ENCODE assay signal across 18 cellular contexts in genomic region chr10:131926743-131927595, GRCh38. TPM values are rescaled to one million over a fixed set of nuclear protein-coding genes. Genes with fewer than 3 reads are reported as not detected.
DNase-seq lines count a peak whose midpoint lies in the region; ATAC-seq, FAIRE-seq and TF ChIP-seq lines count a peak whose summit lies in the region.
"Had no signal": no experiment of that assay in that cellular context is flagged by ENCODE, and none has a peak within 500 bp of the region (broad histone marks: within the 10 kb centered on the region; RNA-seq: fewer than 3 reads in every experiment).

No MANE protein-coding gene starts in this region.

- no peak overlapping the region for H3K4me2 ChIP-seq in astrocyte (ENCODE audit: low read length)
- H3K4me2 ChIP-seq: smooth muscle cell had no signal

- no peak overlapping the region for H3K27ac ChIP-seq in CD4-positive, alpha-beta T cell (ENCODE audit: low read depth, low read length)
- no peak overlapping the region for H3K27ac ChIP-seq in astrocyte (ENCODE audit: low read depth, low read length)
- H3K27ac ChIP-seq: gastroesophageal sphincter had no signal

- H4K20me1 ChIP-seq in astrocyte (ENCODE audit: insufficient read depth, low read length), result peaks cover 93% of the 10 kb centered on the region

- H2AFZ ChIP-seq in astrocyte (ENCODE audit: low read depth, low read length), result no peak overlapping the region

- no peak for DNase-seq in activated CD4-positive, alpha-beta T cell treated with anti-CD3 and anti-CD28 coated beads, Interleukin-2, amount 10 ng/mL, durations not matched to agents 24 days and 14 days
- no peak for DNase-seq in activated CD4-positive, alpha-beta T cell treated with anti-CD3 and anti-CD28 coated beads for 48 hours
- DNase-seq in CD4-positive, alpha-beta T cell, result no peak
- no peak for DNase-seq in astrocyte (ENCODE audit: low read depth)
- no peak for DNase-seq in nephron progenitor cell
- DNase-seq in COLO668 (lab: John Stamatoyannopoulos, UW; ENCODE audit: unreplicated experiment), result no peak
- DNase-seq in SKM-1 (lab: John Stamatoyannopoulos, UW; ENCODE audit: unreplicated experiment), result no peak
- DNase-seq in dedifferentiated amniotic fluid mesenchymal stem cell (ENCODE audit: extremely low spot score), result no peak
- DNase-seq: activated CD4-positive, alpha-beta T cell treated with anti-CD3 and anti-CD28 coated beads, Interleukin-2, amount 50 U/mL, for 48 hours; activated gamma-delta T cell; Kasumi-1; NCI-H82; thyroid gland had no signal

- no peaks in the 10 kb centered on the region for H3K27me3 Mint-ChIP-seq in activated CD4-positive, alpha-beta T cell treated with anti-CD3 and anti-CD28 coated beads, Interleukin-2, amount 10 ng/mL, durations not matched to agents 24 days and 14 days
- H3K27me3 Mint-ChIP-seq in CD4-positive, alpha-beta T cell, result no peaks in the 10 kb centered on the region
- no peaks in the 10 kb centered on the region for H3K27me3 Mint-ChIP-seq in astrocyte (ENCODE audit: low read depth, unreplicated experiment)
- no peaks in the 10 kb centered on the region for H3K27me3 Mint-ChIP-seq in nephron progenitor cell (ENCODE audit: low read depth, poor library complexity)
- H3K27me3 Mint-ChIP-seq: brain had no signal

- H3K4me1 Mint-ChIP-seq in activated CD4-positive, alpha-beta T cell treated with anti-CD3 and anti-CD28 coated beads, Interleukin-2, amount 10 ng/mL, durations not matched to agents 24 days and 14 days, result peaks cover 54% of the 10 kb centered on the region
- peaks cover 90% of the 10 kb centered on the region for H3K4me1 Mint-ChIP-seq in CD4-positive, alpha-beta T cell (ENCODE audit: low read depth)
- H3K4me1 Mint-ChIP-seq in astrocyte (ENCODE audit: low read depth, unreplicated experiment), result peaks cover 40% of the 10 kb centered on the region
- peaks cover 59% of the 10 kb centered on the region for H3K4me1 Mint-ChIP-seq in nephron progenitor cell

- no peak for ATAC-seq in CD4-positive, alpha-beta T cell (ENCODE audit: poor library complexity)
- ATAC-seq: gastroesophageal sphincter had no signal

- H3K9me3 Mint-ChIP-seq in activated CD4-positive, alpha-beta T cell treated with anti-CD3 and anti-CD28 coated beads, Interleukin-2, amount 10 ng/mL, durations not matched to agents 24 days and 14 days, result peaks cover 5% of the 10 kb centered on the region
- H3K9me3 Mint-ChIP-seq in CD4-positive, alpha-beta T cell, result peaks cover 6% of the 10 kb centered on the region
- no peaks in the 10 kb centered on the region for H3K9me3 Mint-ChIP-seq in astrocyte (ENCODE audit: unreplicated experiment)
- H3K9me3 Mint-ChIP-seq in nephron progenitor cell, result peaks cover 41% of the 10 kb centered on the region

- peak overlapping the region; percentile 20 for H3K4me3 Mint-ChIP-seq in activated CD4-positive, alpha-beta T cell treated with anti-CD3 and anti-CD28 coated beads, Interleukin-2, amount 10 ng/mL, durations not matched to agents 24 days and 14 days
- peak overlapping the region; percentile 50 for H3K4me3 Mint-ChIP-seq in CD4-positive, alpha-beta T cell
- H3K4me3 Mint-ChIP-seq in astrocyte (ENCODE audit: unreplicated experiment), result peak overlapping the region; percentile 52
- H3K4me3 Mint-ChIP-seq in nephron progenitor cell, result no peak overlapping the region
- H3K4me3 Mint-ChIP-seq: brain had no signal

- H3K9ac ChIP-seq in astrocyte (ENCODE audit: low read length), result no peak overlapping the region

- H3K79me2 ChIP-seq in astrocyte (ENCODE audit: insufficient read depth, low read length), result peaks cover 100% of the 10 kb centered on the region

- peaks cover 14% of the 10 kb centered on the region for H3K9me3 ChIP-seq in CD4-positive, alpha-beta T cell (ENCODE audit: control insufficient read depth, low read length)
- H3K9me3 ChIP-seq in astrocyte (ENCODE audit: insufficient read depth, low read depth, low read length), result no peaks in the 10 kb centered on the region
- H3K9me3 ChIP-seq: prostate gland, thyroid gland had no signal

- no peak for FAIRE-seq in astrocyte (lab: Jason Lieb, UNC)
- FAIRE-seq: A204.1 had no signal

- H3K36me3 ChIP-seq in astrocyte (ENCODE audit: insufficient read depth, low read length), result no peaks in the 10 kb centered on the region
- H3K36me3 ChIP-seq: gastroesophageal sphincter, prostate gland, thyroid gland had no signal

- H3K4me3 ChIP-seq in astrocyte (ENCODE audit: insufficient read depth, low read depth, low read length), result no peak overlapping the region
- H3K4me3 ChIP-seq: gastroesophageal sphincter, prostate gland, smooth muscle cell, thyroid gland had no signal

- POLR2A ChIA-PET in CD4-positive, alpha-beta T cell (lab: Charles Lee), result no interaction called here

- CTCF ChIA-PET in CD4-positive, alpha-beta T cell (lab: Charles Lee), result interaction anchor here (0.8 kb wide), 1 partner anchor 16 kb away, joined by 3 read pairs; no protein-coding TSS in a partner anchor

- H3K27me3 ChIP-seq in CD4-positive, alpha-beta T cell (ENCODE audit: control insufficient read depth, insufficient read depth, low read length), result no peaks in the 10 kb centered on the region
- no peaks in the 10 kb centered on the region for H3K27me3 ChIP-seq in astrocyte (ENCODE audit: insufficient read depth, low read length)
- H3K27me3 ChIP-seq: gastroesophageal sphincter, thyroid gland had no signal

- peaks cover 36% of the 10 kb centered on the region for H3K36me3 Mint-ChIP-seq in activated CD4-positive, alpha-beta T cell treated with anti-CD3 and anti-CD28 coated beads, Interleukin-2, amount 10 ng/mL, durations not matched to agents 24 days and 14 days (ENCODE audit: low read depth)
- peaks cover 46% of the 10 kb centered on the region for H3K36me3 Mint-ChIP-seq in CD4-positive, alpha-beta T cell (ENCODE audit: low read depth)
- peaks cover 18% of the 10 kb centered on the region for H3K36me3 Mint-ChIP-seq in astrocyte (ENCODE audit: low read depth, unreplicated experiment)
- H3K36me3 Mint-ChIP-seq in nephron progenitor cell (ENCODE audit: low read depth), result peaks cover 79% of the 10 kb centered on the region

- peak overlapping the region; percentile 53 for H3K27ac Mint-ChIP-seq in activated CD4-positive, alpha-beta T cell treated with anti-CD3 and anti-CD28 coated beads, Interleukin-2, amount 10 ng/mL, durations not matched to agents 24 days and 14 days
- H3K27ac Mint-ChIP-seq in CD4-positive, alpha-beta T cell, result peak overlapping the region; percentile 86
- H3K27ac Mint-ChIP-seq in astrocyte (ENCODE audit: unreplicated experiment) (peak overlapping the region; percentile 18), nephron progenitor cell (peak overlapping the region; percentile 93)

- H3K4me1 ChIP-seq in astrocyte (ENCODE audit: insufficient read depth, low read length), result peaks cover 18% of the 10 kb centered on the region
- H3K4me1 ChIP-seq: prostate gland had no signal

- intact Hi-C loops in activated CD4-positive, alpha-beta T cell treated with anti-CD3 and anti-CD28 coated beads, Interleukin-2, amount 10 ng/mL, durations not matched to agents 24 days and 14 days (cut with micrococcal nuclease), result no loop called here
- intact Hi-C loops in CD4-positive, alpha-beta T cell (cut with DNase I, micrococcal nuclease), result no loop called here

- TF ChIP-seq CTCF in CD4-positive, alpha-beta T cell (IDR thresholded peaks at IDR 0.05), result no peak
- no peak for TF ChIP-seq CTCF in astrocyte (IDR thresholded peaks at IDR 0.05; ENCODE audit: insufficient read depth, low read depth, low read length)
- TF ChIP-seq CTCF in nephron progenitor cell (IDR thresholded peaks at IDR 0.05), result no peak

RNA-seq across cellular contexts. Expression of gene PPP2R2D, which starts 26.2 kb away (rescaled TPM):
- total RNA-seq in activated CD4-positive, alpha-beta T cell treated with anti-CD3 and anti-CD28 coated beads, Interleukin-2, amount 10 ng/mL, durations not matched to agents 24 days and 14 days, result 33.2 and 36.2 TPM in 2 replicates
- 10 to 100 TPM; 32.6 to 32.9 TPM for total RNA-seq in CD4-positive, alpha-beta T cell
- total RNA-seq in astrocyte, result 32.5 and 33.7 TPM in 2 replicates

RNA-seq across cellular contexts. Expression of gene BNIP3, which starts 54.8 kb away (rescaled TPM):
- 94.4 and 95.1 TPM in 2 replicates for total RNA-seq in activated CD4-positive, alpha-beta T cell treated with anti-CD3 and anti-CD28 coated beads, Interleukin-2, amount 10 ng/mL, durations not matched to agents 24 days and 14 days
- 10 to 100 TPM; 21.0 to 23.6 TPM for total RNA-seq in CD4-positive, alpha-beta T cell
- 112 and 141 TPM in 2 replicates for total RNA-seq in astrocyte

Comparison
In these comparisons a context has a peak if more than half of its experiments do, and no peak if none do; other contexts are left out.
1. H3K27ac Mint-ChIP-seq: peak in every context shown above with its lines; median percentile 93 in nephron progenitor cell; 86 in CD4-positive, alpha-beta T cell; 53 in activated CD4-positive, alpha-beta T cell treated with anti-CD3 and anti-CD28 coated beads, Interleukin-2, amount 10 ng/mL, durations not matched to agents 24 days and 14 days; 18 in astrocyte.